Comparison of ENCODE assay signal across 8 cellular contexts in genomic region chr2:73214120-73215035, GRCh38. TPM values are rescaled to one million over a fixed set of nuclear protein-coding genes. Genes with fewer than 3 reads are reported as not detected.
A peak's percentile ranks its signal among the peaks of the same experiment; 100 is the strongest.
DNase-seq lines count a peak whose midpoint lies in the region; ATAC-seq, FAIRE-seq and TF ChIP-seq lines count a peak whose summit lies in the region.

Gene SMYD5, plus strand, starts transcription at chr2:73214245. Its CDS starts 22 bp downstream, at chr2:73214267.

- no peak for TF ChIP-seq EP300 in A549 (IDR thresholded peaks at IDR 0.05)

- peaks cover 0 to 6% of the 10 kb centered on the region in 2 donors for H3K27me3 ChIP-seq in breast epithelium

- ATAC-seq in A549 (peak; percentile 79 to 88), HG03064 (IDR thresholded peaks at IDR 0.05; ENCODE audit: low read depth, unreplicated experiment) (peak; percentile 85)

- TF ChIP-seq POLR2A in A549 (IDR thresholded peaks at IDR 0.05; ENCODE audit: low read length) (peak; percentile 89), GM18526 (IDR thresholded peaks at IDR 0.05; ENCODE audit: extremely low read depth, insufficient read length) (peak; percentile 65), breast epithelium (IDR thresholded peaks at IDR 0.05) (no peak)

- no peaks in the 10 kb centered on the region for H3K36me3 ChIP-seq in breast epithelium

- H3K9me3 ChIP-seq in A549 (no peaks in the 10 kb centered on the region), breast epithelium (no peaks in the 10 kb centered on the region)

- POLR2A ChIA-PET in A549 (lab: Yijun Ruan, JAX) = interaction anchor here (1.4 kb wide), 1 partner anchor 19 kb away, joined by 8 read pairs; the partner anchor contains the start of genes CCT7 and PRADC1

- CTCF ChIA-PET in A549 (lab: Yijun Ruan, JAX) = interaction anchor here (1.2 to 10.2 kb wide), 9 partner anchors 13 to 129 kb away, joined by 3 to 173 read pairs (median 10); partner anchors contain the start of genes CCT7 and PRADC1

- peak; percentile 82 to 90 for DNase-seq in A549 (ENCODE audit: low read depth in 1 of 2, low spot score in 1 of 2)
- peak; percentile 42 for DNase-seq in NCI-H2196 treated with DMSO at 0.1 percent for 48 hours (lab: John Stamatoyannopoulos, UW; ENCODE audit: unreplicated experiment)
- peak; percentile 67 to 76 for DNase-seq in breast epithelium (ENCODE audit: low spot score in 2 of 2)
- peak; percentile 84 for DNase-seq in inferior parietal cortex (ENCODE audit: extremely low spot score)
- DNase-seq in stimulated activated CD4-positive, alpha-beta T cell treated with anti-CD3 and anti-CD28 coated beads, Interleukin-12 subunit alpha, Interleukin-12 subunit beta, amount 100 ng/mL, for 24 hours (ENCODE audit: low read depth in 2 of 2) = peak; percentile 86 to 95

- under 1% methylated on average over 47 of the region's 64 CpGs for WGBS in A549 (ENCODE audit: missing lambda C conversion rate)

- no peak for TF ChIP-seq RAD21 in A549 (conservative IDR thresholded peaks at IDR 0.05 in 1 of 2, IDR thresholded peaks at IDR 0.05 in 1 of 2)

- peak within 1 kb of the TSS; percentile 90 for H3K4me3 ChIP-seq in A549
- H3K4me3 ChIP-seq in breast epithelium = peak within 1 kb of the TSS; percentile 84 to 92 (median 87)

- peaks cover 16% of the 10 kb centered on the region for H3K4me1 ChIP-seq in A549
- H3K4me1 ChIP-seq in breast epithelium = no peaks in the 10 kb centered on the region

- FAIRE-seq in A549 (lab: Jason Lieb, UNC) = no peak

- no peak for TF ChIP-seq CTCF in A549 (IDR thresholded peaks at IDR 0.05)
- no peak for TF ChIP-seq CTCF in VCaP (conservative IDR thresholded peaks at IDR 0.05)
- no peak for TF ChIP-seq CTCF in breast epithelium (IDR thresholded peaks at IDR 0.05)

- H3K27ac ChIP-seq in A549 (peak within 1 kb of the TSS; percentile 94 to 96), VCaP (peak within 1 kb of the TSS; percentile 78), breast epithelium (peak within 1 kb of the TSS; percentile 63 to 84)

- H3K4me2 ChIP-seq in A549 = peak within 1 kb of the TSS; percentile 91

- intact Hi-C loops in breast epithelium (cut with DNase I; ENCODE audit: low total_unique reads) = no loop called here

TF ChIP-seq in A549, 52 proteins besides CTCF, POLR2A, EP300 and RAD21:
- TF ChIP-seq, protein P1, sequence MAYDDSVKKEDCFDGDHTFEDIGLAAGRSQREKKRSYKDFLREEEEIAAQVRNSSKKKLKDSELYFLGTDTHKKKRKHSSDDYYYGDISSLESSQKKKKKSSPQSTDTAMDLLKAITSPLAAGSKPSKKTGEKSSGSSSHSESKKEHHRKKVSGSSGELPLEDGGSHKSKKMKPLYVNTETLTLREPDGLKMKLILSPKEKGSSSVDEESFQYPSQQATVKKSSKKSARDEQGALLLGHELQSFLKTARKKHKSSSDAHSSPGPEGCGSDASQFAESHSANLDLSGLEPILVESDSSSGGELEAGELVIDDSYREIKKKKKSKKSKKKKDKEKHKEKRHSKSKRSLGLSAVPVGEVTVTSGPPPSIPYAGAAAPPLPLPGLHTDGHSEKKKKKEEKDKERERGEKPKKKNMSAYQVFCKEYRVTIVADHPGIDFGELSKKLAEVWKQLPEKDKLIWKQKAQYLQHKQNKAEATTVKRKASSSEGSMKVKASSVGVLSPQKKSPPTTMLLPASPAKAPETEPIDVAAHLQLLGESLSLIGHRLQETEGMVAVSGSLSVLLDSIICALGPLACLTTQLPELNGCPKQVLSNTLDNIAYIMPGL (CRISPR knock-in tag; IDR thresholded peaks at IDR 0.05; ENCODE audit: borderline replicate concordance) = no peak
- TF ChIP-seq RCOR1 (IDR thresholded peaks at IDR 0.05; ENCODE audit: low read depth, low read length) (0 out of 2 replicates have a peak, but pooled peaks have one; percentile 20), HDAC2 (IDR thresholded peaks at IDR 0.05) (peak; percentile 67; the same call in 1 of the 2 replicates), PHF8 (IDR thresholded peaks at IDR 0.05; ENCODE audit: borderline replicate concordance, low read depth) (peak; percentile 93), CHD2 (IDR thresholded peaks at IDR 0.05; ENCODE audit: low read length, partially characterized antibody) (peak; percentile 71), ZNF302 (CRISPR knock-in tag; IDR thresholded peaks at IDR 0.05) (no peak), JUN (IDR thresholded peaks at IDR 0.05) (peak in 1 of 2 experiments; percentile 83; a peak in 2 of 5 replicates), REST (IDR thresholded peaks at IDR 0.05) (peak; percentile 67), KDM5A (IDR thresholded peaks at IDR 0.05) (peak; percentile 76), CBX2 (IDR thresholded peaks at IDR 0.05; ENCODE audit: borderline replicate concordance, low read depth) (no peak), HOXB13 (CRISPR knock-in tag; IDR thresholded peaks at IDR 0.05; ENCODE audit: low read depth) (no peak), ZSCAN20 (CRISPR knock-in tag; IDR thresholded peaks at IDR 0.05) (no peak), ZFP36 (IDR thresholded peaks at IDR 0.05; ENCODE audit: borderline replicate concordance, partially characterized antibody) (no peak), CHD4 (IDR thresholded peaks at IDR 0.05; ENCODE audit: borderline replicate concordance) (no peak), MAX (IDR thresholded peaks at IDR 0.05) (peak; percentile 98), MYC (IDR thresholded peaks at IDR 0.05; ENCODE audit: borderline replicate concordance, low read length) (peak; percentile 98), MAFK (IDR thresholded peaks at IDR 0.05; ENCODE audit: partially characterized antibody) (no peak), ELK1 (IDR thresholded peaks at IDR 0.05; ENCODE audit: low read depth, low read length) (no peak), TFCP2L1 (CRISPR knock-in tag; IDR thresholded peaks at IDR 0.05) (no peak), RARB (CRISPR knock-in tag; IDR thresholded peaks at IDR 0.05) (no peak)
- TF ChIP-seq, protein P2, sequence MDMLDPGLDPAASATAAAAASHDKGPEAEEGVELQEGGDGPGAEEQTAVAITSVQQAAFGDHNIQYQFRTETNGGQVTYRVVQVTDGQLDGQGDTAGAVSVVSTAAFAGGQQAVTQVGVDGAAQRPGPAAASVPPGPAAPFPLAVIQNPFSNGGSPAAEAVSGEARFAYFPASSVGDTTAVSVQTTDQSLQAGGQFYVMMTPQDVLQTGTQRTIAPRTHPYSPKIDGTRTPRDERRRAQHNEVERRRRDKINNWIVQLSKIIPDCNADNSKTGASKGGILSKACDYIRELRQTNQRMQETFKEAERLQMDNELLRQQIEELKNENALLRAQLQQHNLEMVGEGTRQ (IDR thresholded peaks at IDR 0.05) = 0 out of 2 replicates have a peak, but pooled peaks have one; percentile 5
- TF ChIP-seq, protein P3, sequence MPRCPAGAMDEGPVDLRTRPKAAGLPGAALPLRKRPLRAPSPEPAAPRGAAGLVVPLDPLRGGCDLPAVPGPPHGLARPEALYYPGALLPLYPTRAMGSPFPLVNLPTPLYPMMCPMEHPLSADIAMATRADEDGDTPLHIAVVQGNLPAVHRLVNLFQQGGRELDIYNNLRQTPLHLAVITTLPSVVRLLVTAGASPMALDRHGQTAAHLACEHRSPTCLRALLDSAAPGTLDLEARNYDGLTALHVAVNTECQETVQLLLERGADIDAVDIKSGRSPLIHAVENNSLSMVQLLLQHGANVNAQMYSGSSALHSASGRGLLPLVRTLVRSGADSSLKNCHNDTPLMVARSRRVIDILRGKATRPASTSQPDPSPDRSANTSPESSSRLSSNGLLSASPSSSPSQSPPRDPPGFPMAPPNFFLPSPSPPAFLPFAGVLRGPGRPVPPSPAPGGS (IDR thresholded peaks at IDR 0.05) = peak; percentile 80

RNA-seq across cellular contexts. Expression of gene SMYD5, which starts in this region (rescaled TPM):
- 40.3 and 52.5 TPM in 2 replicates for polyA plus RNA-seq in A549 (2011; rRNA removed)
- 42.8 and 52.8 TPM in 2 replicates for polyA plus RNA-seq in A549 (2012; cell fraction: cytosol; rRNA removed)
- polyA plus RNA-seq in A549 (2012; cell fraction: nucleus; rRNA removed) = 85.2 and 90.1 TPM in 2 replicates
- polyA plus RNA-seq in A549 (2017; fragmentation: RNase III; extraction: RNeasy Plus Mini Kit Qiagen cat#74134 plus additional on column Dnase treatment) = 46.7 to 53.2 TPM (median 52.2 TPM) in 3 replicates
- 65.1 and 84.2 TPM in 2 replicates for polyA minus RNA-seq in A549 (2011; rRNA and poly(A)+ RNA removed)
- 10 to 100 TPM; 14.1 to 21.6 (median 18.3) TPM for total RNA-seq in breast epithelium

Comparison
In these comparisons a context has a peak if more than half of its experiments do, and no peak if none do; other contexts are left out.
1. Peak in every context shown above with its lines: DNase-seq, ATAC-seq, H3K4me3 ChIP-seq and H3K27ac ChIP-seq.